1 cellular context compared by ENCODE assay signal in genomic region chr14:23572841-23573240, GRCh38.
TF ChIP-seq lines count a peak whose summit lies in the region.

No MANE protein-coding gene starts in this region.

TF ChIP-seq in HepG2, 621 proteins besides CTCF, POLR2A, EP300 and RAD21:
- no peak for TF ChIP-seq RBM39 (IDR thresholded peaks at IDR 0.05; ENCODE audit: low read depth, low read length, poor library complexity, severe bottlenecking)
- TF ChIP-seq FOXJ3 (CRISPR knock-in tag; IDR thresholded peaks at IDR 0.05; ENCODE audit: borderline replicate concordance): no peak
- peak; percentile 19; the same call in 1 of the 2 replicates for TF ChIP-seq JUND (CRISPR knock-in tag; IDR thresholded peaks at IDR 0.05)
- TF ChIP-seq ZNF44 (CRISPR knock-in tag; IDR thresholded peaks at IDR 0.05): no peak
- peak; percentile 55; the same call in 1 of the 2 replicates for TF ChIP-seq FOXC1 (CRISPR knock-in tag; IDR thresholded peaks at IDR 0.05; ENCODE audit: borderline replicate concordance)
- no peak for TF ChIP-seq PATZ1 (CRISPR knock-in tag; IDR thresholded peaks at IDR 0.05)
- 0 out of 2 replicates have a peak, but pooled peaks have one; percentile 10 for TF ChIP-seq SP4 (CRISPR knock-in tag; IDR thresholded peaks at IDR 0.05)
- TF ChIP-seq ZNF546 (CRISPR knock-in tag; conservative IDR thresholded peaks at IDR 0.05): no peak
- 0 out of 2 replicates have a peak, but pooled peaks have one; percentile 23 for TF ChIP-seq ZNF414 (CRISPR knock-in tag; IDR thresholded peaks at IDR 0.05)
- TF ChIP-seq HNRNPL (IDR thresholded peaks at IDR 0.05; ENCODE audit: low read depth, low read length): no peak
- no peak for TF ChIP-seq CEBPZ (IDR thresholded peaks at IDR 0.05; ENCODE audit: low read length)
- 0 out of 2 replicates have a peak, but pooled peaks have one; percentile 23 for TF ChIP-seq ZNF598 (CRISPR knock-in tag; IDR thresholded peaks at IDR 0.05; ENCODE audit: borderline replicate concordance)
